8 cellular contexts compared by ENCODE assay signal in the genomic region with DNA sequence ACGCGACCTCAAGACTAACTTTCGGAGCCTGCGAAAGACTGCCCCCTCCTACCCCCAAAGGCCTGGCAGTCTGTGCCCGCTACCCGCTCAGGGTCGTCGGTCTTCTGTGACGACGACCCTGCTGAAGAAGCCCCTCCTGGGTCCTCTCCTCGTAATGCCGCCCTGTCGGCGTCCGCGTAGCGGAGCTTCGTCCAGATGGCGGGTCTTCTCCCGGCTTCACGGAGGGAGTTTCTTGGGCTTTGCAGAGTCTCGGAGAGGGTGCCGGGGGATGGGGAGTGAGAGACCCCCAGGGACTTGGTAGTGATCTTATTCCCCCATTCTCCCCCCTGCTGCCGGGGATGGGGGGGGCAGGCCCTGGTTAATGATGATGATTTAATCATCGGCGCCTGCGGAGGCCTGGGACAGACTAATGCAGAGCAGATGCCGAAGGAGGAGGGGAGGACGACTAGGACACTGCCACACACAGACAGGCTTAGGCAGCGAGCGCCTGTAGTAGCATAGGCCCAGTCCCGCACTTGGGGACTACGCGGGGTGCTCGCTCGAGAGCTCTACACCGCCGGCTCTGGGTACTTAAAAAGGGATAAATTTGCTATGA. TPM values are rescaled to one million over a fixed set of nuclear protein-coding genes. Genes with fewer than 3 reads are reported as not detected.
DNase-seq lines count a peak whose midpoint lies in the region; ATAC-seq and TF ChIP-seq lines count a peak whose summit lies in the region.

No MANE protein-coding gene starts in this region.

- H4K20me1 ChIP-seq in OCI-LY3 (ENCODE audit: insufficient read depth, low read length): no peaks in the 10 kb centered on the region

- H3K27ac Mint-ChIP-seq in activated CD4-positive, alpha-beta T cell treated with anti-CD3 and anti-CD28 coated beads, Interleukin-2, amount 10 ng/mL, durations not matched to agents 24 days and 14 days: peak overlapping the region; percentile 99
- peak overlapping the region; percentile 100 for H3K27ac Mint-ChIP-seq in chondrocyte (ENCODE audit: unreplicated experiment)

- H3K4me3 Mint-ChIP-seq in activated CD4-positive, alpha-beta T cell treated with anti-CD3 and anti-CD28 coated beads, Interleukin-2, amount 10 ng/mL, durations not matched to agents 24 days and 14 days: peak overlapping the region; percentile 95
- H3K4me3 Mint-ChIP-seq in chondrocyte (ENCODE audit: unreplicated experiment): peak overlapping the region; percentile 100

- no peak for TF ChIP-seq CTCF in OCI-LY3 (IDR thresholded peaks at IDR 0.05; ENCODE audit: low read depth, low read length)
- TF ChIP-seq CTCF in chondrocyte (IDR thresholded peaks at IDR 0.05): no peak
- TF ChIP-seq CTCF in right lobe of liver (IDR thresholded peaks at IDR 0.05): no peak
- TF ChIP-seq CTCF in tibial artery (IDR thresholded peaks at IDR 0.05): no peak

- H3K4me3 ChIP-seq in OCI-LY3 (ENCODE audit: low read length) (peak overlapping the region; percentile 82), right lobe of liver (peak overlapping the region; percentile 76 to 95 (median 78)), tibial artery (peak overlapping the region; percentile 66 to 80)

- ATAC-seq in HG03025 (IDR thresholded peaks at IDR 0.05; ENCODE audit: low FRiP score, unreplicated experiment) (peak; percentile 11), right lobe of liver (peak in 1 of 4 donors; percentile 6)

- no peaks in the 10 kb centered on the region for H3K27me3 ChIP-seq in OCI-LY3 (ENCODE audit: low read depth, low read length)
- H3K27me3 ChIP-seq in right lobe of liver: peaks cover under 1 to 4% of the 10 kb centered on the region in 2 donors
- H3K27me3 ChIP-seq in tibial artery: peaks cover 3 to 43% of the 10 kb centered on the region in 2 donors

- H3K4me1 ChIP-seq in OCI-LY3 (ENCODE audit: low read length) (peaks cover 32% of the 10 kb centered on the region), right lobe of liver (peaks cover 0 to 31% (median 12%) of the 10 kb centered on the region in 4 donors), tibial artery (peaks cover 0 to 38% (median 26%) of the 10 kb centered on the region in 4 donors)

- peak; percentile 74 for DNase-seq in activated CD4-positive, alpha-beta T cell treated with anti-CD3 and anti-CD28 coated beads, Interleukin-2, amount 10 ng/mL, durations not matched to agents 24 days and 14 days
- DNase-seq in activated CD4-positive, alpha-beta T cell treated with anti-CD3 and anti-CD28 coated beads for 48 hours: no peak
- no peak for DNase-seq in chondrocyte (ENCODE audit: low spot score)
- DNase-seq in right lobe of liver: peak in 1 of 3 donors; percentile 42
- DNase-seq in tibial artery: peak; percentile 24 to 65
- no peak for DNase-seq in NCI-H2107 (lab: John Stamatoyannopoulos, UW)

- peaks cover 11% of the 10 kb centered on the region for H3K79me2 ChIP-seq in OCI-LY3 (ENCODE audit: low read length)

- WGBS in right lobe of liver (ENCODE audit: insufficient coverage, low coverage, low lambda C conversion rate, missing lambda C conversion rate): 11% methylated on average over 33 of the region's 38 CpGs

- intact Hi-C loops in activated CD4-positive, alpha-beta T cell treated with anti-CD3 and anti-CD28 coated beads, Interleukin-2, amount 10 ng/mL, durations not matched to agents 24 days and 14 days (cut with micrococcal nuclease): no loop called here
- intact Hi-C loops in right lobe of liver (cut with DNase I): no loop called here
- intact Hi-C loops in tibial artery (cut with DNase I; ENCODE audit: low total_unique reads): no loop called here

- peaks cover 59% of the 10 kb centered on the region for H3K4me1 Mint-ChIP-seq in activated CD4-positive, alpha-beta T cell treated with anti-CD3 and anti-CD28 coated beads, Interleukin-2, amount 10 ng/mL, durations not matched to agents 24 days and 14 days
- peaks cover 47% of the 10 kb centered on the region for H3K4me1 Mint-ChIP-seq in chondrocyte (ENCODE audit: low read depth)

- H3K27ac ChIP-seq in OCI-LY3 (ENCODE audit: low read length) (peak overlapping the region; percentile 93), right lobe of liver (peak overlapping the region; percentile 92 to 96 (median 94)), tibial artery (peak overlapping the region; percentile 94 to 97)

- H3K4me2 ChIP-seq in OCI-LY3 (ENCODE audit: low read length): peak overlapping the region; percentile 88

- H3K36me3 ChIP-seq in OCI-LY3 (replicated peaks; ENCODE audit: low read depth, low read length) (peaks cover 13% of the 10 kb centered on the region), right lobe of liver (no peaks in the 10 kb centered on the region), tibial artery (peaks cover 13 to 24% (median 13%) of the 10 kb centered on the region in 3 donors)

- peak overlapping the region; percentile 91 for H3K9ac ChIP-seq in OCI-LY3 (ENCODE audit: low read length)

- peak overlapping the region; percentile 24; the same call in 1 of the 2 replicates for H2AFZ ChIP-seq in OCI-LY3 (ENCODE audit: low read depth, low read length)

- TF ChIP-seq POLR2A in right lobe of liver (IDR thresholded peaks at IDR 0.05): no peak

- peaks cover 33% of the 10 kb centered on the region for H3K27me3 Mint-ChIP-seq in activated CD4-positive, alpha-beta T cell treated with anti-CD3 and anti-CD28 coated beads, Interleukin-2, amount 10 ng/mL, durations not matched to agents 24 days and 14 days
- H3K27me3 Mint-ChIP-seq in chondrocyte (ENCODE audit: low read depth): peaks cover 34% of the 10 kb centered on the region

- peaks cover 28% of the 10 kb centered on the region for H3K36me3 Mint-ChIP-seq in activated CD4-positive, alpha-beta T cell treated with anti-CD3 and anti-CD28 coated beads, Interleukin-2, amount 10 ng/mL, durations not matched to agents 24 days and 14 days (ENCODE audit: low read depth)
- H3K36me3 Mint-ChIP-seq in chondrocyte (ENCODE audit: low read depth): peaks cover 14% of the 10 kb centered on the region

- H3K9me3 Mint-ChIP-seq in activated CD4-positive, alpha-beta T cell treated with anti-CD3 and anti-CD28 coated beads, Interleukin-2, amount 10 ng/mL, durations not matched to agents 24 days and 14 days: no peaks in the 10 kb centered on the region
- no peaks in the 10 kb centered on the region for H3K9me3 Mint-ChIP-seq in chondrocyte (ENCODE audit: low read depth)

- H3K9me3 ChIP-seq in OCI-LY3 (ENCODE audit: insufficient read depth, low read length) (no peaks in the 10 kb centered on the region), right lobe of liver (no peaks in the 10 kb centered on the region), tibial artery (no peaks in the 10 kb centered on the region)

RNA-seq across cellular contexts. Expression of gene PCGF1, which starts 0.5 kb away (rescaled TPM):
- 43.3 and 45.8 TPM in 2 replicates for total RNA-seq in activated CD4-positive, alpha-beta T cell treated with anti-CD3 and anti-CD28 coated beads, Interleukin-2, amount 10 ng/mL, durations not matched to agents 24 days and 14 days
- 26.1 to 30.7 TPM (median 30.0 TPM) in 3 replicates for total RNA-seq in chondrocyte
- total RNA-seq in right lobe of liver: 10 to 100 TPM in 5 of 6 experiments, 1 to 10 TPM in 1; 9.6 to 17.5 (median 13.3) TPM

RNA-seq across cellular contexts. Expression of gene TLX2, which starts 6.2 kb away (rescaled TPM):
- 0.54 and 0.70 TPM in 2 replicates for total RNA-seq in activated CD4-positive, alpha-beta T cell treated with anti-CD3 and anti-CD28 coated beads, Interleukin-2, amount 10 ng/mL, durations not matched to agents 24 days and 14 days
- total RNA-seq in chondrocyte: 0.10 TPM in 1 of 3 replicates, not detected in the others
- not detected for total RNA-seq in right lobe of liver

RNA-seq across cellular contexts. Expression of gene LBX2, which starts 8.6 kb away (rescaled TPM):
- 0.36 and 0.40 TPM in 2 replicates for total RNA-seq in activated CD4-positive, alpha-beta T cell treated with anti-CD3 and anti-CD28 coated beads, Interleukin-2, amount 10 ng/mL, durations not matched to agents 24 days and 14 days
- total RNA-seq in chondrocyte (0.90 to 2.3 TPM (median 1.3 TPM) in 3 replicates), right lobe of liver (1 to 10 TPM; 1.4 to 8.4 (median 5.8) TPM)

RNA-seq across cellular contexts. Expression of gene DQX1, which starts 18.0 kb away (rescaled TPM):
- total RNA-seq in activated CD4-positive, alpha-beta T cell treated with anti-CD3 and anti-CD28 coated beads, Interleukin-2, amount 10 ng/mL, durations not matched to agents 24 days and 14 days: 0.59 and 0.68 TPM in 2 replicates
- 0.34 TPM in 1 of 3 replicates, not detected in the others for total RNA-seq in chondrocyte
- not detected for total RNA-seq in right lobe of liver

RNA-seq across cellular contexts. Expression of gene AUP1, which starts 21.5 kb away (rescaled TPM):
- total RNA-seq in activated CD4-positive, alpha-beta T cell treated with anti-CD3 and anti-CD28 coated beads, Interleukin-2, amount 10 ng/mL, durations not matched to agents 24 days and 14 days: 170 and 173 TPM in 2 replicates
- total RNA-seq in chondrocyte (76.8 to 94.3 TPM (median 79.8 TPM) in 3 replicates), right lobe of liver (100 to 1,000 TPM in 1 of 6 experiments, 10 to 100 TPM in 5; 64.6 to 109 (median 80.4) TPM)

Comparison
In these comparisons a context has a peak if more than half of its experiments do, and no peak if none do; other contexts are left out.
1. DNase-seq: peak in activated CD4-positive, alpha-beta T cell treated with anti-CD3 and anti-CD28 coated beads, Interleukin-2, amount 10 ng/mL, durations not matched to agents 24 days and 14 days (single experiment) and tibial artery (2 of 2); none in activated CD4-positive, alpha-beta T cell treated with anti-CD3 and anti-CD28 coated beads for 48 hours (single experiment), chondrocyte (single experiment) and NCI-H2107 (single experiment).
2. Peak in every context shown above with its lines, with median percentiles within 50 percentile points of each other: H3K27ac ChIP-seq and H3K4me3 ChIP-seq.